In genomic region chr20:8019178-8019997, GRCh38 we compare ENCODE assay signal across 8 cellular contexts. TPM values are rescaled to one million over a fixed set of nuclear protein-coding genes. Genes with fewer than 3 reads are reported as not detected.
DNase-seq lines count a peak whose midpoint lies in the region; ATAC-seq and TF ChIP-seq lines count a peak whose summit lies in the region.

Gene TMX4 (minus strand): TSS chr20:8019761. CDS start chr20:8019613, 148 bp downstream.

- H3K4me1 Mint-ChIP-seq in activated naive CD8-positive, alpha-beta T cell treated with anti-CD3 and anti-CD28 coated beads, Interleukin-2, amount 50 U/mL, for 24 hours: peaks cover 26% of the 10 kb centered on the region

- no peaks in the 10 kb centered on the region for H3K36me3 ChIP-seq in trophoblast cell (ENCODE audit: control insufficient read depth in 1 of 2, insufficient read depth in 2 of 2, low read length in 2 of 2)
- no peaks in the 10 kb centered on the region for H3K36me3 ChIP-seq in transverse colon

- no peaks in the 10 kb centered on the region for H3K9me3 ChIP-seq in trophoblast cell (ENCODE audit: insufficient read depth, low read depth, low read length)
- H3K9me3 ChIP-seq in transverse colon: no peaks in the 10 kb centered on the region

- peaks cover 6% of the 10 kb centered on the region for H3K79me1 ChIP-seq in trophoblast cell (ENCODE audit: low read length)

- TF ChIP-seq EP300 in transverse colon (IDR thresholded peaks at IDR 0.05; ENCODE audit: low read depth): peak; percentile 31

- H3K27me3 ChIP-seq in trophoblast cell (ENCODE audit: insufficient read depth, low read length) (no peaks in the 10 kb centered on the region), transverse colon (no peaks in the 10 kb centered on the region)

- H3K14ac ChIP-seq in trophoblast cell (ENCODE audit: low read length): peak within 1 kb of the TSS; percentile 93

- H3K4ac ChIP-seq in trophoblast cell (ENCODE audit: low read depth, low read length): peak within 1 kb of the TSS; percentile 60

- H3K27ac Mint-ChIP-seq in activated naive CD8-positive, alpha-beta T cell treated with anti-CD3 and anti-CD28 coated beads, Interleukin-2, amount 50 U/mL, for 24 hours: peak within 1 kb of the TSS; percentile 83

- H4K8ac ChIP-seq in trophoblast cell (ENCODE audit: low read depth, low read length): peak within 1 kb of the TSS; percentile 61

- peak within 1 kb of the TSS; percentile 87 for H3K4me3 Mint-ChIP-seq in activated naive CD8-positive, alpha-beta T cell treated with anti-CD3 and anti-CD28 coated beads, Interleukin-2, amount 50 U/mL, for 24 hours

- peak within 1 kb of the TSS; percentile 94 for H2BK120ac ChIP-seq in trophoblast cell (ENCODE audit: insufficient read depth, low read length, poor library complexity)

- H2AK5ac ChIP-seq in trophoblast cell (ENCODE audit: low read length): no peak within 1 kb of the TSS

- DNase-seq in NCI-H1105 (lab: John Stamatoyannopoulos, UW) (peak; percentile 95), SW 1271 (lab: John Stamatoyannopoulos, UW) (peak; percentile 86 to 95), Right ventricle myocardium superior (peak; percentile 100), trophoblast cell (peak; percentile 97 to 98), transverse colon (peak; percentile 99)
- DNase-seq in activated naive CD8-positive, alpha-beta T cell treated with anti-CD3 and anti-CD28 coated beads, Interleukin-2, amount 50 U/mL, for 24 hours: peak; percentile 96

- ATAC-seq in HG02642 (IDR thresholded peaks at IDR 0.05; ENCODE audit: poor library complexity, unreplicated experiment) (peak; percentile 94), Right ventricle myocardium superior (ENCODE audit: poor library complexity) (peak; percentile 98)
- ATAC-seq in activated naive CD8-positive, alpha-beta T cell treated with anti-CD3 and anti-CD28 coated beads, Interleukin-2, amount 50 U/mL, for 24 hours: peak; percentile 89

- no peaks in the 10 kb centered on the region for H3K36me3 Mint-ChIP-seq in activated naive CD8-positive, alpha-beta T cell treated with anti-CD3 and anti-CD28 coated beads, Interleukin-2, amount 50 U/mL, for 24 hours (ENCODE audit: low read depth)

- peak within 1 kb of the TSS; percentile 87 for H4K12ac ChIP-seq in trophoblast cell (ENCODE audit: low read depth, low read length)

- H3K23ac ChIP-seq in trophoblast cell (ENCODE audit: low read length): no peak within 1 kb of the TSS

- no CpG with 5 or more reads among the region's 96 CpGs for WGBS in trophoblast cell (ENCODE audit: extremely low coverage, insufficient coverage, insufficient read length)
- WGBS in transverse colon (ENCODE audit: low coverage in 1 of 2), 2 donors: 0 to 1% methylated on average over 1 to 51 of the region's 96 CpGs

- peak within 1 kb of the TSS; percentile 83 for H3K18ac ChIP-seq in trophoblast cell (ENCODE audit: low read length)

- peak; percentile 55 for TF ChIP-seq CTCF in GM12872 (IDR thresholded peaks at IDR 0.05; ENCODE audit: insufficient read depth, low read depth, low read length)
- TF ChIP-seq CTCF in transverse colon (IDR thresholded peaks at IDR 0.05): peak; percentile 21 to 87 (median 64)

- peak within 1 kb of the TSS; percentile 75 for H2BK12ac ChIP-seq in trophoblast cell (ENCODE audit: low read length)

- peak within 1 kb of the TSS; percentile 92 for H3K9ac ChIP-seq in trophoblast cell (ENCODE audit: low read length)

- H3K4me2 ChIP-seq in trophoblast cell (ENCODE audit: low read length): peak within 1 kb of the TSS; percentile 93

- peak; percentile 87 for TF ChIP-seq POLR2A in transverse colon (IDR thresholded peaks at IDR 0.05)

- H4K91ac ChIP-seq in trophoblast cell (ENCODE audit: low read depth, low read length): peak within 1 kb of the TSS; percentile 91

- H3K9me3 Mint-ChIP-seq in activated naive CD8-positive, alpha-beta T cell treated with anti-CD3 and anti-CD28 coated beads, Interleukin-2, amount 50 U/mL, for 24 hours: no peaks in the 10 kb centered on the region

- in situ Hi-C loops in transverse colon (cut with MboI; ENCODE audit: low pct_ligation_motif_present in 1 of 4, low pct_unique_long_range_greater_than_20kb in 1 of 4, low sequenced_read_pairs in 3 of 4): no loop called here

- H2AFZ ChIP-seq in trophoblast cell (ENCODE audit: insufficient read depth, low read length, poor library complexity): peak within 1 kb of the TSS; percentile 89

- peak within 1 kb of the TSS; percentile 91 for H2BK5ac ChIP-seq in trophoblast cell (ENCODE audit: low read depth, low read length, poor library complexity)

- no peaks in the 10 kb centered on the region for H3K27me3 Mint-ChIP-seq in activated naive CD8-positive, alpha-beta T cell treated with anti-CD3 and anti-CD28 coated beads, Interleukin-2, amount 50 U/mL, for 24 hours

- peaks cover 5% of the 10 kb centered on the region for H3K79me2 ChIP-seq in trophoblast cell (ENCODE audit: control insufficient read depth, insufficient read depth, low read length, poor library complexity)

- H3K4me3 ChIP-seq in trophoblast cell (ENCODE audit: low read depth, low read length) (peak within 1 kb of the TSS; percentile 92), transverse colon (peak within 1 kb of the TSS; percentile 64 to 99 (median 90))

- intact Hi-C loops in Right ventricle myocardium superior (cut with DNase I): no loop called here
- intact Hi-C loops in transverse colon (cut with DNase I; ENCODE audit: low total_unique reads): loop anchor here (1.0 kb wide), 1 partner anchor 113 kb away; the partner anchor contains the start of gene PLCB1

- H3K4me1 ChIP-seq in trophoblast cell (ENCODE audit: control insufficient read depth in 1 of 2, insufficient read depth in 2 of 2, low read length in 2 of 2): no peaks in the 10 kb centered on the region
- H3K4me1 ChIP-seq in transverse colon: peaks cover 0 to 16% (median 9%) of the 10 kb centered on the region in 4 donors

- H3K27ac ChIP-seq in trophoblast cell (ENCODE audit: low read depth, low read length) (peak within 1 kb of the TSS; percentile 86), transverse colon (peak within 1 kb of the TSS; percentile 93 to 100 (median 98))

RNA-seq across cellular contexts. Expression of gene TMX4, which starts in this region (rescaled TPM):
- total RNA-seq in Right ventricle myocardium superior (123 TPM), transverse colon (10 to 100 TPM; 23.6 to 32.9 (median 28.1) TPM)
- 6.3 and 6.5 TPM in 2 replicates for polyA plus RNA-seq in trophoblast cell (2013)

Comparison
In these comparisons a context has a peak if more than half of its experiments do, and no peak if none do; other contexts are left out.
1. Peak in every context shown above with its lines: DNase-seq, ATAC-seq, H3K4me3 ChIP-seq and H3K27ac ChIP-seq.